ENCODE assay signal across 9 cellular contexts in the genomic region with DNA sequence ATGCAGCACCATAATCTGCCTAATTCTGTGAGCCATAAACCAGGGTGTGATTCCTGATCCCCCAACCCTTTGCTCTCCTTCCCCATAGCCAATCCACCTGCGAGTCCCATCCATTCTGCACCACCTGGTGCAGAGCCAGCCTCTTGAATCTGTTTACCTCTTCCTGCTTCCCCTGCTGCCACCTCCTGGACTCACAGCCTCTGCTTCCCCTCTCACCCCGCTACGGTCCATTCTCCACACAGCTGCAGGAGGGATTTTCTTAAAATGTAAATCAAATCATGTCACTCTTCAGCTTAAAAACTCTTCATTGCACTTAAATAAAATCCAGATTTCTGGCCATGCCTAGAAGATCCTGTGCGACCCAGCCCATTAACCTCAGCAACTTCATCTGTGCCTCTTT.
DNase-seq lines count a peak whose midpoint lies in the region; ATAC-seq and TF ChIP-seq lines count a peak whose summit lies in the region.
"Had no signal": no experiment of that assay in that cellular context is flagged by ENCODE, and none has a peak within 500 bp of the region (broad histone marks: within the 10 kb centered on the region; RNA-seq: fewer than 3 reads in every experiment).

No MANE protein-coding gene starts in this region.

- peak; percentile 19 for TF ChIP-seq CTCF in AG09309 (IDR thresholded peaks at IDR 0.05; ENCODE audit: control insufficient read depth, insufficient read depth, low read depth, low read length, missing control alignments)

- no peak for DNase-seq in AG09309 (ENCODE audit: low read depth)
- DNase-seq in HPDE6-E6E7 (ENCODE audit: extremely low spot score) = peak; percentile 17
- DNase-seq in RPMI7951 (ENCODE audit: low read depth) = peak; percentile 6
- DNase-seq in kidney glomerular epithelial cell (lab: John Stamatoyannopoulos, UW) = peak; percentile 7
- no peak for DNase-seq in amygdala (lab: John Stamatoyannopoulos, UW)
- no peak for DNase-seq in dermis blood vessel endothelial cell
- DNase-seq in NCI-H128 (lab: John Stamatoyannopoulos, UW; ENCODE audit: unreplicated experiment) = no peak
- DNase-seq: KG1 had no signal

- no peak for ATAC-seq in GM18867 (IDR thresholded peaks at IDR 0.05; ENCODE audit: unreplicated experiment)

- H3K4me3 ChIP-seq in AG09309 (ENCODE audit: control insufficient read depth, low read depth, low read length) = no peak overlapping the region

Comparison
In these comparisons a context has a peak if more than half of its experiments do, and no peak if none do; other contexts are left out.
1. DNase-seq: peak in HPDE6-E6E7 (single experiment), RPMI7951 (single experiment) and kidney glomerular epithelial cell (single experiment); none in AG09309 (single experiment), amygdala (0 of 56), dermis blood vessel endothelial cell (single experiment) and NCI-H128 (single experiment).